In genomic region chr10:4780097-4780496, GRCh38 we compare ENCODE assay signal across 20 cellular contexts. TPM values are rescaled to one million over a fixed set of nuclear protein-coding genes. Genes with fewer than 3 reads are reported as not detected.
"Had no signal": no experiment of that assay in that cellular context is flagged by ENCODE, and none has a peak within 500 bp of the region (broad histone marks: within the 10 kb centered on the region; RNA-seq: fewer than 3 reads in every experiment).

No MANE protein-coding gene starts in this region.

- H3K4me1 ChIP-seq: right lobe of liver, tibial artery, uterus had no signal

- H3K36me3 ChIP-seq: esophagus squamous epithelium, heart left ventricle, neutrophil, right lobe of liver, tibial artery, upper lobe of left lung, uterus had no signal

- H3K4me3 ChIP-seq: esophagus squamous epithelium, heart left ventricle, mucosa of descending colon, psoas muscle, right lobe of liver, tibial artery, upper lobe of left lung, uterus had no signal

- H3K9me3 ChIP-seq: esophagus squamous epithelium, heart left ventricle, mucosa of descending colon, neutrophil, psoas muscle, right lobe of liver, tibial artery, upper lobe of left lung, uterus had no signal

- ATAC-seq: left colon; mucosa of descending colon; naive thymus-derived CD8-positive, alpha-beta T cell; psoas muscle; stimulated activated memory B cell treated with anti-CD40 and anti-IgM and Interleukin-4, amounts not matched to agents 10 μg/mL and 1 μg/mL and 100 μg/mL, for 72 hours had no signal

- H3K27ac ChIP-seq: epithelial cell of prostate, esophagus squamous epithelium, heart left ventricle, neutrophil, psoas muscle, right lobe of liver, tibial artery, upper lobe of left lung, uterus had no signal

- H3K27me3 ChIP-seq: heart left ventricle, right lobe of liver, tibial artery, upper lobe of left lung, uterus had no signal

- DNase-seq: cortex of kidney; effector memory CD4-positive, alpha-beta T cell; esophagus squamous epithelium; heart left ventricle; hippocampal formation; left colon; mucosa of descending colon; naive thymus-derived CD8-positive, alpha-beta T cell; psoas muscle; retina; right lobe of liver; stimulated activated CD4-positive, alpha-beta T cell treated with anti-CD3 and anti-CD28 coated beads, Interleukin-4, amount 100 ng/mL, for 24 hours; tibial artery; upper lobe of left lung; uterus had no signal

RNA-seq across cellular contexts. Expression of gene AKR1E2, which starts 45.9 kb away (rescaled TPM):
- polyA plus RNA-seq: mammary epithelial cell, neural cell had no signal
